ENCODE assay signal across 1 cellular context in the genomic region with DNA sequence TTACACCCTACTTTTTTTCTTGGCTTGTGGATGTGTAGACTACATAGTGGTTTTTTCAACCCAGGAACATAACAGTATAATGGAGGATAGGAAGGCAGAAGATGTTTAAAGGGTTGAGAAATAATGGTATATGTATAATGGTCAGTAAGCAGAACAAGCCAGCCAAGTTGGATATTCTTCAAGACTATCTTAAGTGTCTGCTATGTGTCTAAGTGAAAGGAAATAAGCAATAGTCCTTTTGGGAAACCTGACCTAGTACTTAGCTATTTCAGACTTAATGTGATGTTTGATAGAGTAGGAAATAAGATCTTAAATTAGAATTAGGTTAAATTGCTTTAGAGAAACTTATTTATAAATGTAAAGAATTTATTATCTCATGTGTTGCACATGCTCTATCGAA.
TF ChIP-seq lines count a peak whose summit lies in the region.

No MANE protein-coding gene starts in this region.

TF ChIP-seq in IMR-90, 13 proteins besides CTCF, POLR2A, EP300 and RAD21 (continued from another document):
- TF ChIP-seq, protein P1, sequence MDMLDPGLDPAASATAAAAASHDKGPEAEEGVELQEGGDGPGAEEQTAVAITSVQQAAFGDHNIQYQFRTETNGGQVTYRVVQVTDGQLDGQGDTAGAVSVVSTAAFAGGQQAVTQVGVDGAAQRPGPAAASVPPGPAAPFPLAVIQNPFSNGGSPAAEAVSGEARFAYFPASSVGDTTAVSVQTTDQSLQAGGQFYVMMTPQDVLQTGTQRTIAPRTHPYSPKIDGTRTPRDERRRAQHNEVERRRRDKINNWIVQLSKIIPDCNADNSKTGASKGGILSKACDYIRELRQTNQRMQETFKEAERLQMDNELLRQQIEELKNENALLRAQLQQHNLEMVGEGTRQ (IDR thresholded peaks at IDR 0.05; ENCODE audit: low read depth, low read length): no peak
